ENCODE assay signal across 11 cellular contexts in genomic region chr9:19720374-19720773, GRCh38.
DNase-seq lines count a peak whose midpoint lies in the region; ATAC-seq, FAIRE-seq and TF ChIP-seq lines count a peak whose summit lies in the region.
"Had no signal": no experiment of that assay in that cellular context is flagged by ENCODE, and none has a peak within 500 bp of the region (broad histone marks: within the 10 kb centered on the region; RNA-seq: fewer than 3 reads in every experiment).

No MANE protein-coding gene starts in this region.

- H4K91ac ChIP-seq in IMR-90 (ENCODE audit: insufficient read depth, low read depth, low read length): no peak overlapping the region

- H3K79me1 ChIP-seq in IMR-90 (ENCODE audit: low read depth in 1 of 2, low read length in 2 of 2): no peaks in the 10 kb centered on the region

- no peak overlapping the region for H2AK9ac ChIP-seq in IMR-90 (replicated peaks; ENCODE audit: low read depth, low read length, poor library complexity)

- POLR2A ChIA-PET in A549 (lab: Yijun Ruan, JAX): no interaction called here
- POLR2A ChIA-PET in IMR-90 (lab: Charles Lee; ENCODE audit: unreplicated experiment): no interaction called here

- ATAC-seq in A549: no peak
- ATAC-seq in IMR-90 (ENCODE audit: low read depth): peak; percentile 70
- no peak for ATAC-seq in GM19035 (IDR thresholded peaks at IDR 0.05; ENCODE audit: unreplicated experiment)

- TF ChIP-seq CTCF in A549 (IDR thresholded peaks at IDR 0.05) (no peak), IMR-90 (conservative IDR thresholded peaks at IDR 0.05; ENCODE audit: low read depth, low read length) (no peak), astrocyte (IDR thresholded peaks at IDR 0.05; ENCODE audit: insufficient read depth, low read depth, low read length) (no peak), transverse colon (IDR thresholded peaks at IDR 0.05) (no peak)

- peak in 1 of 2 experiments; percentile 6 for DNase-seq in A549 (ENCODE audit: low read depth in 1 of 2, low spot score in 1 of 2)
- DNase-seq in IMR-90: peak; percentile 39
- DNase-seq in astrocyte (ENCODE audit: low read depth): peak; percentile 6
- DNase-seq in iPS-NIHi7 (ENCODE audit: extremely low spot score): peak; percentile 58
- no peak for DNase-seq in GF-D8 (lab: John Stamatoyannopoulos, UW)
- DNase-seq in globus pallidus (ENCODE audit: low spot score): no peak
- DNase-seq in transverse colon: no peak
- DNase-seq: activated T-cell treated with anti-CD3 and anti-CD28 coated beads, Interleukin-2, amount 50 U/mL, for 48 hours; NCI-H748 treated with DMSO at 0.1 percent for 48 hours; T-helper 9 cell had no signal

- H2BK120ac ChIP-seq in IMR-90 (ENCODE audit: low read depth, low read length): no peak overlapping the region

- intact Hi-C loops in IMR-90 (cut with micrococcal nuclease) (no loop called here), transverse colon (cut with DNase I; ENCODE audit: low total_unique reads) (no loop called here)

- H3K4me1 Mint-ChIP-seq in astrocyte (ENCODE audit: low read depth, unreplicated experiment): no peaks in the 10 kb centered on the region

- no peak overlapping the region for H3K56ac ChIP-seq in IMR-90 (ENCODE audit: extremely low read depth, insufficient read depth, low read length)

- no peak overlapping the region for H3K4ac ChIP-seq in IMR-90 (ENCODE audit: low read depth, low read length)

- H3K4me1 ChIP-seq in A549 (no peaks in the 10 kb centered on the region), IMR-90 (ENCODE audit: control insufficient read depth, insufficient read depth, low read length) (no peaks in the 10 kb centered on the region), astrocyte (ENCODE audit: insufficient read depth, low read length) (no peaks in the 10 kb centered on the region), transverse colon (no peaks in the 10 kb centered on the region)

- no peak overlapping the region for H3K14ac ChIP-seq in IMR-90 (replicated peaks; ENCODE audit: low read depth, low read length)

- H3K4me3 ChIP-seq in A549: no peak overlapping the region
- H3K4me3 ChIP-seq in IMR-90 (ENCODE audit: insufficient read depth, low read depth, low read length): no peak overlapping the region
- H3K4me3 ChIP-seq in astrocyte (ENCODE audit: insufficient read depth, low read depth, low read length): no peak overlapping the region
- H3K4me3 ChIP-seq in transverse colon: no peak overlapping the region

- H3K9me1 ChIP-seq in IMR-90 (ENCODE audit: insufficient read depth, low read length): no peaks in the 10 kb centered on the region

- H3K27ac ChIP-seq in A549: no peak overlapping the region
- H3K27ac ChIP-seq in IMR-90 (ENCODE audit: insufficient read depth, low read length): no peak overlapping the region
- no peak overlapping the region for H3K27ac ChIP-seq in astrocyte (ENCODE audit: low read depth, low read length)
- H3K27ac ChIP-seq in transverse colon: no peak overlapping the region

- H3K27ac Mint-ChIP-seq in astrocyte (ENCODE audit: unreplicated experiment): no peak overlapping the region

- H3K9ac ChIP-seq in IMR-90 (ENCODE audit: low read depth, low read length) (no peak overlapping the region), astrocyte (ENCODE audit: low read length) (no peak overlapping the region)

- no peak overlapping the region for H3K4me2 ChIP-seq in A549
- no peak overlapping the region for H3K4me2 ChIP-seq in IMR-90 (ENCODE audit: low read depth, low read length)
- no peak overlapping the region for H3K4me2 ChIP-seq in astrocyte (ENCODE audit: low read length)

- no peaks in the 10 kb centered on the region for H3K9me3 Mint-ChIP-seq in astrocyte (ENCODE audit: unreplicated experiment)

- H4K8ac ChIP-seq in IMR-90 (ENCODE audit: low read depth in 2 of 2, low read length in 2 of 2): no peak overlapping the region

- H2AK5ac ChIP-seq in IMR-90 (ENCODE audit: low read depth, low read length): no peak overlapping the region

- no peak for TF ChIP-seq EP300 in A549 (IDR thresholded peaks at IDR 0.05)
- no peak for TF ChIP-seq EP300 in transverse colon (IDR thresholded peaks at IDR 0.05; ENCODE audit: low read depth)

- no peaks in the 10 kb centered on the region for H3K79me2 ChIP-seq in astrocyte (ENCODE audit: insufficient read depth, low read length)

- TF ChIP-seq RAD21 in A549 (conservative IDR thresholded peaks at IDR 0.05 in 1 of 2, IDR thresholded peaks at IDR 0.05 in 1 of 2) (no peak), IMR-90 (IDR thresholded peaks at IDR 0.05; ENCODE audit: low read length) (no peak)

- FAIRE-seq in A549 (lab: Jason Lieb, UNC): no peak
- peak; percentile 37 for FAIRE-seq in astrocyte (lab: Jason Lieb, UNC)

- H2BK20ac ChIP-seq in IMR-90 (ENCODE audit: low read depth, low read length): no peak overlapping the region

- no TSS peak for BruUV-seq in IMR-90 (replicated peaks; lab: Mats Ljungman, UMichigan)

- H3K27me3 Mint-ChIP-seq in astrocyte (ENCODE audit: low read depth, unreplicated experiment): peaks cover 3% of the 10 kb centered on the region

- H3K36me3 ChIP-seq in IMR-90 (ENCODE audit: control insufficient read depth, insufficient read depth, low read length) (no peaks in the 10 kb centered on the region), astrocyte (ENCODE audit: insufficient read depth, low read length) (no peaks in the 10 kb centered on the region), transverse colon (no peaks in the 10 kb centered on the region)

- no peak overlapping the region for H3K23ac ChIP-seq in IMR-90 (ENCODE audit: low read depth, low read length)

- H3K4me3 Mint-ChIP-seq in astrocyte (ENCODE audit: unreplicated experiment): no peak overlapping the region

- H3K27me3 ChIP-seq in IMR-90 (ENCODE audit: control insufficient read depth, insufficient read depth, low read length) (no peaks in the 10 kb centered on the region), astrocyte (ENCODE audit: insufficient read depth, low read length) (no peaks in the 10 kb centered on the region), transverse colon (no peaks in the 10 kb centered on the region)

- H2BK15ac ChIP-seq in IMR-90 (ENCODE audit: low read depth, low read length): no peak overlapping the region

- dilution Hi-C loops in IMR-90 (cut with HindIII; ENCODE audit: low sequenced_read_pairs, unreplicated experiment): no loop called here

- H2AFZ ChIP-seq in IMR-90 (replicated peaks; ENCODE audit: low read length, poor library complexity) (no peak overlapping the region), astrocyte (ENCODE audit: low read depth, low read length) (no peak overlapping the region)

- WGBS in A549 (ENCODE audit: missing lambda C conversion rate): 0% methylated on average over 3 of the region's 3 CpGs
- WGBS in IMR-90 (ENCODE audit: extremely low coverage in 2 of 2, insufficient read length in 1 of 2), 2 experiments: no CpG with 5 or more reads among the region's 3 CpGs
- WGBS in transverse colon (ENCODE audit: low coverage in 1 of 2), 2 donors: 14% methylated on average over 3 of the region's 3 CpGs; no CpG with 5 or more reads in 1 of the 2 donors

- CTCF ChIA-PET in A549 (lab: Yijun Ruan, JAX): no interaction called here
- CTCF ChIA-PET in IMR-90 (lab: Yijun Ruan, JAX): no interaction called here

- no peak overlapping the region for H2BK5ac ChIP-seq in IMR-90 (ENCODE audit: low read depth, low read length, poor library complexity, severe bottlenecking)

- no peak for TF ChIP-seq POLR2A in A549 (IDR thresholded peaks at IDR 0.05; ENCODE audit: low read length)
- no peak for TF ChIP-seq POLR2A in IMR-90 (IDR thresholded peaks at IDR 0.05; ENCODE audit: low read depth, low read length)
- TF ChIP-seq POLR2A in transverse colon (IDR thresholded peaks at IDR 0.05): no peak

- H3K9me3 ChIP-seq in A549 (no peaks in the 10 kb centered on the region), IMR-90 (ENCODE audit: control insufficient read depth, insufficient read depth, low read length) (no peaks in the 10 kb centered on the region), astrocyte (ENCODE audit: insufficient read depth, low read depth, low read length) (no peaks in the 10 kb centered on the region), transverse colon (no peaks in the 10 kb centered on the region)

- H3K36me3 Mint-ChIP-seq in astrocyte (ENCODE audit: low read depth, unreplicated experiment): no peaks in the 10 kb centered on the region

- in situ Hi-C loops in IMR-90 (cut with MboI; ENCODE audit: low sequenced_read_pairs): no loop called here
- in situ Hi-C loops in transverse colon (cut with MboI; ENCODE audit: low pct_ligation_motif_present in 1 of 4, low pct_unique_long_range_greater_than_20kb in 1 of 4, low sequenced_read_pairs in 3 of 4): no loop called here

- no peak overlapping the region for H3K18ac ChIP-seq in IMR-90 (ENCODE audit: low read depth, low read length)

- H4K5ac ChIP-seq in IMR-90 (ENCODE audit: low read depth, low read length): no peak overlapping the region

- H4K20me1 ChIP-seq in IMR-90 (ENCODE audit: insufficient read depth, low read length) (no peaks in the 10 kb centered on the region), astrocyte (ENCODE audit: insufficient read depth, low read length) (no peaks in the 10 kb centered on the region)

TF ChIP-seq in IMR-90, 13 proteins besides CTCF, POLR2A, EP300 and RAD21 (continues in another document):
- TF ChIP-seq BHLHE40 (IDR thresholded peaks at IDR 0.05; ENCODE audit: low read depth, low read length) (no peak), RFX5 (IDR thresholded peaks at IDR 0.05; ENCODE audit: low read depth, low read length) (no peak), FOS (IDR thresholded peaks at IDR 0.05; ENCODE audit: low read depth, low read length) (no peak), MXI1 (IDR thresholded peaks at IDR 0.05; ENCODE audit: borderline replicate concordance, low read depth, low read length) (no peak), MAZ (IDR thresholded peaks at IDR 0.05; ENCODE audit: borderline replicate concordance, low read depth, low read length) (no peak), ELK1 (IDR thresholded peaks at IDR 0.05; ENCODE audit: borderline replicate concordance, low read depth, low read length) (no peak), CEBPB (IDR thresholded peaks at IDR 0.05; ENCODE audit: low read depth, low read length) (no peak), RCOR1 (IDR thresholded peaks at IDR 0.05; ENCODE audit: insufficient replicate concordance, low read length) (no peak), NFE2L2 (IDR thresholded peaks at IDR 0.05; ENCODE audit: low read depth, low read length) (no peak), CHD1 (IDR thresholded peaks at IDR 0.05; ENCODE audit: low read depth, low read length) (no peak)

Comparison
In these comparisons a context has a peak if more than half of its experiments do, and no peak if none do; other contexts are left out.
1. DNase-seq: peak in IMR-90 (single experiment), astrocyte (single experiment) and iPS-NIHi7 (single experiment); none in GF-D8 (single experiment), globus pallidus (single experiment) and transverse colon (single experiment).